1 cellular context compared by ENCODE assay signal in genomic region chr11:130002352-130002845, GRCh38.
TF ChIP-seq lines count a peak whose summit lies in the region.

A gene with protein sequence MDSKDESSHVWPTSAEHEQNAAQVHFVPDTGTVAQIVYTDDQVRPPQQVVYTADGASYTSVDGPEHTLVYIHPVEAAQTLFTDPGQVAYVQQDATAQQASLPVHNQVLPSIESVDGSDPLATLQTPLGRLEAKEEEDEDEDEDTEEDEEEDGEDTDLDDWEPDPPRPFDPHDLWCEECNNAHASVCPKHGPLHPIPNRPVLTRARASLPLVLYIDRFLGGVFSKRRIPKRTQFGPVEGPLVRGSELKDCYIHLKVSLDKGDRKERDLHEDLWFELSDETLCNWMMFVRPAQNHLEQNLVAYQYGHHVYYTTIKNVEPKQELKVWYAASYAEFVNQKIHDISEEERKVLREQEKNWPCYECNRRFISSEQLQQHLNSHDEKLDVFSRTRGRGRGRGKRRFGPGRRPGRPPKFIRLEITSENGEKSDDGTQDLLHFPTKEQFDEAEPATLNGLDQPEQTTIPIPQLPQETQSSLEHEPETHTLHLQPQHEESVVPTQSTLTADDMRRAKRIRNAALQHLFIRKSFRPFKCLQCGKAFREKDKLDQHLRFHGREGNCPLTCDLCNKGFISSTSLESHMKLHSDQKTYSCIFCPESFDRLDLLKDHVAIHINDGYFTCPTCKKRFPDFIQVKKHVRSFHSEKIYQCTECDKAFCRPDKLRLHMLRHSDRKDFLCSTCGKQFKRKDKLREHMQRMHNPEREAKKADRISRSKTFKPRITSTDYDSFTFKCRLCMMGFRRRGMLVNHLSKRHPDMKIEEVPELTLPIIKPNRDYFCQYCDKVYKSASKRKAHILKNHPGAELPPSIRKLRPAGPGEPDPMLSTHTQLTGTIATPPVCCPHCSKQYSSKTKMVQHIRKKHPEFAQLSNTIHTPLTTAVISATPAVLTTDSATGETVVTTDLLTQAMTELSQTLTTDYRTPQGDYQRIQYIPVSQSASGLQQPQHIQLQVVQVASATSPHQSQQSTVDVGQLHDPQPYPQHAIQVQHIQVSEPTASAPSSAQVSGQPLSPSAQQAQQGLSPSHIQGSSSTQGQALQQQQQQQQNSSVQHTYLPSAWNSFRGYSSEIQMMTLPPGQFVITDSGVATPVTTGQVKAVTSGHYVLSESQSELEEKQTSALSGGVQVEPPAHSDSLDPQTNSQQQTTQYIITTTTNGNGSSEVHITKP (minus strand): TSS chr11:130002835. CDS start chr11:129960964, 41,871 bp downstream.

TF ChIP-seq in K562, 482 proteins besides CTCF, POLR2A, EP300 and RAD21 (continued from another document and continues in another):
- TF ChIP-seq, protein P1, sequence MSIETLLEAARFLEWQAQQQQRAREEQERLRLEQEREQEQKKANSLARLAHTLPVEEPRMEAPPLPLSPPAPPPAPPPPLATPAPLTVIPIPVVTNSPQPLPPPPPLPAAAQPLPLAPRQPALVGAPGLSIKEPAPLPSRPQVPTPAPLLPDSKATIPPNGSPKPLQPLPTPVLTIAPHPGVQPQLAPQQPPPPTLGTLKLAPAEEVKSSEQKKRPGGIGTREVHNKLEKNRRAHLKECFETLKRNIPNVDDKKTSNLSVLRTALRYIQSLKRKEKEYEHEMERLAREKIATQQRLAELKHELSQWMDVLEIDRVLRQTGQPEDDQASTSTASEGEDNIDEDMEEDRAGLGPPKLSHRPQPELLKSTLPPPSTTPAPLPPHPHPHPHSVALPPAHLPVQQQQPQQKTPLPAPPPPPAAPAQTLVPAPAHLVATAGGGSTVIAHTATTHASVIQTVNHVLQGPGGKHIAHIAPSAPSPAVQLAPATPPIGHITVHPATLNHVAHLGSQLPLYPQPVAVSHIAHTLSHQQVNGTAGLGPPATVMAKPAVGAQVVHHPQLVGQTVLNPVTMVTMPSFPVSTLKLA (conservative IDR thresholded peaks at IDR 0.05), result no peak
- TF ChIP-seq SRSF1 (IDR thresholded peaks at IDR 0.05; ENCODE audit: low read depth, low read length), result no peak
- TF ChIP-seq NFATC3 (IDR thresholded peaks at IDR 0.05), result no peak
- TF ChIP-seq ZNF146 (CRISPR knock-in tag; IDR thresholded peaks at IDR 0.05; ENCODE audit: unreplicated experiment), result no peak
- no peak for TF ChIP-seq RFX5 (IDR thresholded peaks at IDR 0.05; ENCODE audit: low read depth, low read length)
- TF ChIP-seq SREBF2 (CRISPR knock-in tag; IDR thresholded peaks at IDR 0.05), result no peak
- TF ChIP-seq ZNF695 (CRISPR knock-in tag; IDR thresholded peaks at IDR 0.05), result no peak
- no peak for TF ChIP-seq ZNF77 (CRISPR knock-in tag; IDR thresholded peaks at IDR 0.05)
- no peak for TF ChIP-seq HDGF (IDR thresholded peaks at IDR 0.05)
- TF ChIP-seq ZNF253 (CRISPR knock-in tag; conservative IDR thresholded peaks at IDR 0.05), result no peak
- TF ChIP-seq, protein P2, sequence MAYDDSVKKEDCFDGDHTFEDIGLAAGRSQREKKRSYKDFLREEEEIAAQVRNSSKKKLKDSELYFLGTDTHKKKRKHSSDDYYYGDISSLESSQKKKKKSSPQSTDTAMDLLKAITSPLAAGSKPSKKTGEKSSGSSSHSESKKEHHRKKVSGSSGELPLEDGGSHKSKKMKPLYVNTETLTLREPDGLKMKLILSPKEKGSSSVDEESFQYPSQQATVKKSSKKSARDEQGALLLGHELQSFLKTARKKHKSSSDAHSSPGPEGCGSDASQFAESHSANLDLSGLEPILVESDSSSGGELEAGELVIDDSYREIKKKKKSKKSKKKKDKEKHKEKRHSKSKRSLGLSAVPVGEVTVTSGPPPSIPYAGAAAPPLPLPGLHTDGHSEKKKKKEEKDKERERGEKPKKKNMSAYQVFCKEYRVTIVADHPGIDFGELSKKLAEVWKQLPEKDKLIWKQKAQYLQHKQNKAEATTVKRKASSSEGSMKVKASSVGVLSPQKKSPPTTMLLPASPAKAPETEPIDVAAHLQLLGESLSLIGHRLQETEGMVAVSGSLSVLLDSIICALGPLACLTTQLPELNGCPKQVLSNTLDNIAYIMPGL (CRISPR knock-in tag; IDR thresholded peaks at IDR 0.05), result 0 out of 2 replicates have a peak, but pooled peaks have one; percentile 86
- no peak for TF ChIP-seq ILF3 (IDR thresholded peaks at IDR 0.05; ENCODE audit: borderline replicate concordance)
- peak; percentile 78; the same call in 1 of the 2 replicates for TF ChIP-seq ZNF766 (CRISPR knock-in tag; conservative IDR thresholded peaks at IDR 0.05)
- TF ChIP-seq ZNF830 (CRISPR knock-in tag; IDR thresholded peaks at IDR 0.05), result no peak
- no peak for TF ChIP-seq SP1 (CRISPR knock-in tag; IDR thresholded peaks at IDR 0.05)
- no peak for TF ChIP-seq KLF1 (tag; IDR thresholded peaks at IDR 0.05)
- peak; percentile 33; the same call in 1 of the 2 replicates for TF ChIP-seq ZNF76 (CRISPR knock-in tag; IDR thresholded peaks at IDR 0.05; ENCODE audit: borderline replicate concordance)
- no peak for TF ChIP-seq HIVEP1 (CRISPR knock-in tag; IDR thresholded peaks at IDR 0.05)
- TF ChIP-seq KAT8 (IDR thresholded peaks at IDR 0.05; ENCODE audit: low read depth), result no peak
- TF ChIP-seq, protein P3, sequence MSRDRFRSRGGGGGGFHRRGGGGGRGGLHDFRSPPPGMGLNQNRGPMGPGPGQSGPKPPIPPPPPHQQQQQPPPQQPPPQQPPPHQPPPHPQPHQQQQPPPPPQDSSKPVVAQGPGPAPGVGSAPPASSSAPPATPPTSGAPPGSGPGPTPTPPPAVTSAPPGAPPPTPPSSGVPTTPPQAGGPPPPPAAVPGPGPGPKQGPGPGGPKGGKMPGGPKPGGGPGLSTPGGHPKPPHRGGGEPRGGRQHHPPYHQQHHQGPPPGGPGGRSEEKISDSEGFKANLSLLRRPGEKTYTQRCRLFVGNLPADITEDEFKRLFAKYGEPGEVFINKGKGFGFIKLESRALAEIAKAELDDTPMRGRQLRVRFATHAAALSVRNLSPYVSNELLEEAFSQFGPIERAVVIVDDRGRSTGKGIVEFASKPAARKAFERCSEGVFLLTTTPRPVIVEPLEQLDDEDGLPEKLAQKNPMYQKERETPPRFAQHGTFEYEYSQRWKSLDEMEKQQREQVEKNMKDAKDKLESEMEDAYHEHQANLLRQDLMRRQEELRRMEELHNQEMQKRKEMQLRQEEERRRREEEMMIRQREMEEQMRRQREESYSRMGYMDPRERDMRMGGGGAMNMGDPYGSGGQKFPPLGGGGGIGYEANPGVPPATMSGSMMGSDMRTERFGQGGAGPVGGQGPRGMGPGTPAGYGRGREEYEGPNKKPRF (IDR thresholded peaks at IDR 0.05; ENCODE audit: low read depth, low read length), result no peak
- TF ChIP-seq, protein P4, sequence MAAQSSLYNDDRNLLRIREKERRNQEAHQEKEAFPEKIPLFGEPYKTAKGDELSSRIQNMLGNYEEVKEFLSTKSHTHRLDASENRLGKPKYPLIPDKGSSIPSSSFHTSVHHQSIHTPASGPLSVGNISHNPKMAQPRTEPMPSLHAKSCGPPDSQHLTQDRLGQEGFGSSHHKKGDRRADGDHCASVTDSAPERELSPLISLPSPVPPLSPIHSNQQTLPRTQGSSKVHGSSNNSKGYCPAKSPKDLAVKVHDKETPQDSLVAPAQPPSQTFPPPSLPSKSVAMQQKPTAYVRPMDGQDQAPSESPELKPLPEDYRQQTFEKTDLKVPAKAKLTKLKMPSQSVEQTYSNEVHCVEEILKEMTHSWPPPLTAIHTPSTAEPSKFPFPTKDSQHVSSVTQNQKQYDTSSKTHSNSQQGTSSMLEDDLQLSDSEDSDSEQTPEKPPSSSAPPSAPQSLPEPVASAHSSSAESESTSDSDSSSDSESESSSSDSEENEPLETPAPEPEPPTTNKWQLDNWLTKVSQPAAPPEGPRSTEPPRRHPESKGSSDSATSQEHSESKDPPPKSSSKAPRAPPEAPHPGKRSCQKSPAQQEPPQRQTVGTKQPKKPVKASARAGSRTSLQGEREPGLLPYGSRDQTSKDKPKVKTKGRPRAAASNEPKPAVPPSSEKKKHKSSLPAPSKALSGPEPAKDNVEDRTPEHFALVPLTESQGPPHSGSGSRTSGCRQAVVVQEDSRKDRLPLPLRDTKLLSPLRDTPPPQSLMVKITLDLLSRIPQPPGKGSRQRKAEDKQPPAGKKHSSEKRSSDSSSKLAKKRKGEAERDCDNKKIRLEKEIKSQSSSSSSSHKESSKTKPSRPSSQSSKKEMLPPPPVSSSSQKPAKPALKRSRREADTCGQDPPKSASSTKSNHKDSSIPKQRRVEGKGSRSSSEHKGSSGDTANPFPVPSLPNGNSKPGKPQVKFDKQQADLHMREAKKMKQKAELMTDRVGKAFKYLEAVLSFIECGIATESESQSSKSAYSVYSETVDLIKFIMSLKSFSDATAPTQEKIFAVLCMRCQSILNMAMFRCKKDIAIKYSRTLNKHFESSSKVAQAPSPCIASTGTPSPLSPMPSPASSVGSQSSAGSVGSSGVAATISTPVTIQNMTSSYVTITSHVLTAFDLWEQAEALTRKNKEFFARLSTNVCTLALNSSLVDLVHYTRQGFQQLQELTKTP (IDR thresholded peaks at IDR 0.05; ENCODE audit: low read depth in 1 of 2, partially characterized antibody in 2 of 2), result no peak
- no peak for TF ChIP-seq GABPA (tag; conservative IDR thresholded peaks at IDR 0.05; ENCODE audit: low read depth)
- TF ChIP-seq MAFK (IDR thresholded peaks at IDR 0.05; ENCODE audit: low read length), result peak; percentile 35; the same call in 1 of the 2 replicates
- TF ChIP-seq RNF219 (CRISPR knock-in tag; IDR thresholded peaks at IDR 0.05), result no peak
- no peak for TF ChIP-seq ELF2 (CRISPR knock-in tag; IDR thresholded peaks at IDR 0.05)
- TF ChIP-seq, protein P5, sequence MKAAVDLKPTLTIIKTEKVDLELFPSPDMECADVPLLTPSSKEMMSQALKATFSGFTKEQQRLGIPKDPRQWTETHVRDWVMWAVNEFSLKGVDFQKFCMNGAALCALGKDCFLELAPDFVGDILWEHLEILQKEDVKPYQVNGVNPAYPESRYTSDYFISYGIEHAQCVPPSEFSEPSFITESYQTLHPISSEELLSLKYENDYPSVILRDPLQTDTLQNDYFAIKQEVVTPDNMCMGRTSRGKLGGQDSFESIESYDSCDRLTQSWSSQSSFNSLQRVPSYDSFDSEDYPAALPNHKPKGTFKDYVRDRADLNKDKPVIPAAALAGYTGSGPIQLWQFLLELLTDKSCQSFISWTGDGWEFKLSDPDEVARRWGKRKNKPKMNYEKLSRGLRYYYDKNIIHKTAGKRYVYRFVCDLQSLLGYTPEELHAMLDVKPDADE (conservative IDR thresholded peaks at IDR 0.05; ENCODE audit: control insufficient read depth, low read depth, low read length), result no peak
